Comparison of ENCODE assay signal across 33 cellular contexts in genomic region chr2:102724553-102724952, GRCh38.
"Had no signal": no experiment of that assay in that cellular context is flagged by ENCODE, and none has a peak within 500 bp of the region (broad histone marks: within the 10 kb centered on the region; RNA-seq: fewer than 3 reads in every experiment).

No MANE protein-coding gene starts in this region.

- H3K9me3 ChIP-seq: adrenal gland, body of pancreas, colonic mucosa, esophagus squamous epithelium, gastroesophageal sphincter had no signal

- H3K4me3 Mint-ChIP-seq: activated CD4-positive, alpha-beta memory T cell treated with anti-CD3 and anti-CD28 coated beads for 36 hours; activated CD4-positive, alpha-beta T cell treated with anti-CD3 and anti-CD28 coated beads for 36 hours; activated CD4-positive, alpha-beta T cell treated with anti-CD3 and anti-CD28 coated beads, Interleukin-2, amount 10 ng/mL, durations not matched to agents 24 days and 14 days; activated CD8-positive, alpha-beta memory T cell treated with anti-CD3 and anti-CD28 coated beads, Interleukin-2, amount 10 ng/mL, durations not matched to agents 7 days and 5 days; activated CD8-positive, alpha-beta T cell treated with anti-CD3 and anti-CD28 coated beads, Interleukin-2, amount 10 ng/mL, durations not matched to agents 7 days and 5 days; activated naive CD4-positive, alpha-beta T cell treated with anti-CD3 and anti-CD28 coated beads for 36 hours; activated naive CD4-positive, alpha-beta T cell treated with anti-CD3 and anti-CD28 coated beads, Interleukin-2, amount 50 U/mL, for 24 hours; activated naive CD8-positive, alpha-beta T cell treated with anti-CD3 and anti-CD28 coated beads for 36 hours; activated naive CD8-positive, alpha-beta T cell treated with anti-CD3 and anti-CD28 coated beads, Interleukin-2, amount 50 U/mL, for 24 hours; activated T-helper 1 cell treated with anti-CD3 and anti-CD28 coated beads, Interleukin-12 subunit alpha, Interleukin-12 subunit beta, Interleukin-2, Interleukin-4 antibody, amounts not matched to agents 30 ng/mL and 10 ng/mL and 1 ng/mL, durations not matched to agents 14 hours and 24 hours and 36 hours; T-cell; T-helper 1 cell treated with Interleukin-12 subunit alpha and Interleukin-12 subunit beta and Interleukin-4 antibody, amounts not matched to agents 30 μg/mL and 1 μg/mL, for 36 hours had no signal

- FAIRE-seq: endometrium, endothelial cell of umbilical vein had no signal

- H3K27ac ChIP-seq: adrenal gland, body of pancreas, colonic mucosa, epithelial cell of prostate, esophagus squamous epithelium, gastroesophageal sphincter had no signal

- H3K27me3 ChIP-seq: adrenal gland, body of pancreas, colonic mucosa, esophagus squamous epithelium, gastroesophageal sphincter had no signal

- ATAC-seq: activated CD4-positive, alpha-beta T cell treated with anti-CD3 and anti-CD28 coated beads for 36 hours; activated CD8-positive, alpha-beta memory T cell treated with anti-CD3 and anti-CD28 coated beads, Interleukin-2, amount 10 ng/mL, durations not matched to agents 7 days and 5 days; activated CD8-positive, alpha-beta T cell treated with anti-CD3 and anti-CD28 coated beads, Interleukin-2, amount 10 ng/mL, durations not matched to agents 7 days and 5 days; activated naive CD8-positive, alpha-beta T cell treated with anti-CD3 and anti-CD28 coated beads, Interleukin-2, amount 50 U/mL, for 24 hours; body of pancreas; gastroesophageal sphincter; T-cell had no signal

- H3K27me3 Mint-ChIP-seq: activated CD4-positive, alpha-beta memory T cell treated with anti-CD3 and anti-CD28 coated beads for 36 hours; activated CD4-positive, alpha-beta T cell treated with anti-CD3 and anti-CD28 coated beads for 36 hours; activated CD4-positive, alpha-beta T cell treated with anti-CD3 and anti-CD28 coated beads, Interleukin-2, amount 10 ng/mL, durations not matched to agents 24 days and 14 days; activated CD8-positive, alpha-beta memory T cell treated with anti-CD3 and anti-CD28 coated beads, Interleukin-2, amount 10 ng/mL, durations not matched to agents 7 days and 5 days; activated naive CD4-positive, alpha-beta T cell treated with anti-CD3 and anti-CD28 coated beads, Interleukin-2, amount 50 U/mL, for 24 hours; activated naive CD8-positive, alpha-beta T cell treated with anti-CD3 and anti-CD28 coated beads for 36 hours; activated naive CD8-positive, alpha-beta T cell treated with anti-CD3 and anti-CD28 coated beads, Interleukin-2, amount 50 U/mL, for 24 hours; T-cell had no signal

- H3K9me3 Mint-ChIP-seq: activated CD4-positive, alpha-beta memory T cell treated with anti-CD3 and anti-CD28 coated beads for 36 hours; activated CD4-positive, alpha-beta T cell treated with anti-CD3 and anti-CD28 coated beads, Interleukin-2, amount 10 ng/mL, durations not matched to agents 24 days and 14 days; activated naive CD4-positive, alpha-beta T cell treated with anti-CD3 and anti-CD28 coated beads for 36 hours; activated naive CD4-positive, alpha-beta T cell treated with anti-CD3 and anti-CD28 coated beads, Interleukin-2, amount 50 U/mL, for 24 hours; activated naive CD8-positive, alpha-beta T cell treated with anti-CD3 and anti-CD28 coated beads for 36 hours; activated naive CD8-positive, alpha-beta T cell treated with anti-CD3 and anti-CD28 coated beads, Interleukin-2, amount 50 U/mL, for 24 hours; activated T-helper 1 cell treated with anti-CD3 and anti-CD28 coated beads, Interleukin-12 subunit alpha, Interleukin-12 subunit beta, Interleukin-2, Interleukin-4 antibody, amounts not matched to agents 30 ng/mL and 10 ng/mL and 1 ng/mL, durations not matched to agents 14 hours and 24 hours and 36 hours; activated T-helper 2 cell treated with anti-CD3 and anti-CD28 coated beads, Interferon-gamma antibody, Interleukin-2, Interleukin-4, amounts not matched to agents 10 μg/mL and 5 μg/mL and 100 μg/mL, durations not matched to agents 14 hours and 24 hours and 36 hours; T-cell; T-helper 1 cell treated with Interleukin-12 subunit alpha and Interleukin-12 subunit beta and Interleukin-4 antibody, amounts not matched to agents 30 μg/mL and 1 μg/mL, for 36 hours had no signal

- H3K4me3 ChIP-seq: adrenal gland, body of pancreas, colonic mucosa, esophagus squamous epithelium, gastroesophageal sphincter had no signal

- H3K27ac Mint-ChIP-seq: activated CD4-positive, alpha-beta memory T cell treated with anti-CD3 and anti-CD28 coated beads for 36 hours; activated CD4-positive, alpha-beta T cell treated with anti-CD3 and anti-CD28 coated beads for 36 hours; activated CD4-positive, alpha-beta T cell treated with anti-CD3 and anti-CD28 coated beads, Interleukin-2, amount 10 ng/mL, durations not matched to agents 24 days and 14 days; activated CD8-positive, alpha-beta memory T cell treated with anti-CD3 and anti-CD28 coated beads, Interleukin-2, amount 10 ng/mL, durations not matched to agents 7 days and 5 days; activated naive CD4-positive, alpha-beta T cell treated with anti-CD3 and anti-CD28 coated beads for 36 hours; activated naive CD4-positive, alpha-beta T cell treated with anti-CD3 and anti-CD28 coated beads, Interleukin-2, amount 50 U/mL, for 24 hours; activated naive CD8-positive, alpha-beta T cell treated with anti-CD3 and anti-CD28 coated beads for 36 hours; activated naive CD8-positive, alpha-beta T cell treated with anti-CD3 and anti-CD28 coated beads, Interleukin-2, amount 50 U/mL, for 24 hours; activated T-helper 1 cell treated with anti-CD3 and anti-CD28 coated beads, Interleukin-12 subunit alpha, Interleukin-12 subunit beta, Interleukin-2, Interleukin-4 antibody, amounts not matched to agents 30 ng/mL and 10 ng/mL and 1 ng/mL, durations not matched to agents 14 hours and 24 hours and 36 hours; activated T-helper 2 cell treated with anti-CD3 and anti-CD28 coated beads, Interferon-gamma antibody, Interleukin-2, Interleukin-4, amounts not matched to agents 10 μg/mL and 5 μg/mL and 100 μg/mL, durations not matched to agents 14 hours and 24 hours and 36 hours; T-cell; T-helper 1 cell treated with Interleukin-12 subunit alpha and Interleukin-12 subunit beta and Interleukin-4 antibody, amounts not matched to agents 30 μg/mL and 1 μg/mL, for 36 hours had no signal

- DNase-seq: activated CD4-positive, alpha-beta memory T cell treated with anti-CD3 and anti-CD28 coated beads for 36 hours; activated CD4-positive, alpha-beta T cell treated with anti-CD3 and anti-CD28 coated beads for 36 hours; activated CD4-positive, alpha-beta T cell treated with anti-CD3 and anti-CD28 coated beads, Interleukin-2, amount 10 ng/mL, durations not matched to agents 24 days and 14 days; activated CD4-positive, CD25-positive, alpha-beta regulatory T cell; activated CD4-positive, CD25-positive, alpha-beta regulatory T cell treated with anti-CD3 and anti-CD28 coated beads, Interleukin-2, amount 50 U/mL, for 72 hours; activated CD8-positive, alpha-beta memory T cell treated with anti-CD3 and anti-CD28 coated beads, Interleukin-2, amount 10 ng/mL, durations not matched to agents 7 days and 5 days; activated CD8-positive, alpha-beta memory T cell treated with anti-CD3 and anti-CD28 coated beads, Interleukin-2, amount 50 U/mL, for 4 hours; activated CD8-positive, alpha-beta T cell treated with anti-CD3 and anti-CD28 coated beads, Interleukin-2, amount 10 ng/mL, durations not matched to agents 7 days and 5 days; activated effector memory CD4-positive, alpha-beta T cell treated with anti-CD3 and anti-CD28 coated beads, Interleukin-2, amount 50 U/mL, for 16 hours; activated naive CD4-positive, alpha-beta T cell treated with anti-CD3 and anti-CD28 coated beads for 36 hours; activated naive CD8-positive, alpha-beta T cell treated with anti-CD3 and anti-CD28 coated beads for 36 hours; activated naive CD8-positive, alpha-beta T cell treated with anti-CD3 and anti-CD28 coated beads, Interleukin-2, amount 50 U/mL, for 24 hours; activated T-cell treated with anti-CD3 and anti-CD28 coated beads, Interleukin-2, amount 50 U/mL, for 1 hour; activated T-cell treated with anti-CD3 and anti-CD28 coated beads, Interleukin-2, amount 50 U/mL, for 48 hours; adrenal gland; aorta; body of pancreas; central memory CD4-positive, alpha-beta T cell; cerebellar nuclear complex; colonic mucosa; effector CD8-positive, alpha-beta T cell; esophagus squamous epithelium; foreskin melanocyte; T-cell; T-helper 9 cell had no signal

- H3K4me1 ChIP-seq: adrenal gland, colonic mucosa, esophagus squamous epithelium, gastroesophageal sphincter had no signal

- H3K4me1 Mint-ChIP-seq: activated CD4-positive, alpha-beta T cell treated with anti-CD3 and anti-CD28 coated beads, Interleukin-2, amount 10 ng/mL, durations not matched to agents 24 days and 14 days; activated naive CD8-positive, alpha-beta T cell treated with anti-CD3 and anti-CD28 coated beads for 36 hours; activated naive CD8-positive, alpha-beta T cell treated with anti-CD3 and anti-CD28 coated beads, Interleukin-2, amount 50 U/mL, for 24 hours; T-cell had no signal
